ENCODE assay signal across 8 cellular contexts in genomic region chr19:1040476-1041271, GRCh38. TPM values are rescaled to one million over a fixed set of nuclear protein-coding genes. Genes with fewer than 3 reads are reported as not detected.
DNase-seq lines count a peak whose midpoint lies in the region; ATAC-seq and TF ChIP-seq lines count a peak whose summit lies in the region.

No MANE protein-coding gene starts in this region.

- peaks cover 12% of the 10 kb centered on the region; the same call in 1 of the 2 replicates for H3K9me3 Mint-ChIP-seq in HFFc6
- no peaks in the 10 kb centered on the region for H3K9me3 Mint-ChIP-seq in activated naive CD8-positive, alpha-beta T cell treated with anti-CD3 and anti-CD28 coated beads, Interleukin-2, amount 50 U/mL, for 24 hours

- H2BK5ac ChIP-seq in trophoblast cell (ENCODE audit: low read depth, low read length, poor library complexity): no peak overlapping the region

- no peak overlapping the region for H3K4ac ChIP-seq in trophoblast cell (ENCODE audit: low read depth, low read length)

- TF ChIP-seq CTCF in HFFc6 (IDR thresholded peaks at IDR 0.05): no peak
- TF ChIP-seq CTCF in tibial artery (IDR thresholded peaks at IDR 0.05): no peak

- no peak overlapping the region for H2AFZ ChIP-seq in trophoblast cell (ENCODE audit: insufficient read depth, low read length, poor library complexity)

- no peak overlapping the region for H2BK120ac ChIP-seq in trophoblast cell (ENCODE audit: insufficient read depth, low read length, poor library complexity)

- H3K4me1 ChIP-seq in trophoblast cell (ENCODE audit: control insufficient read depth in 1 of 2, insufficient read depth in 2 of 2, low read length in 2 of 2) (peaks cover 3 to 8% of the 10 kb centered on the region in 2 experiments), tibial artery (peaks cover 0 to 56% (median 40%) of the 10 kb centered on the region in 4 donors)

- H3K9me3 ChIP-seq in trophoblast cell (ENCODE audit: insufficient read depth, low read depth, low read length) (no peaks in the 10 kb centered on the region), tibial artery (no peaks in the 10 kb centered on the region)

- H2AK5ac ChIP-seq in trophoblast cell (ENCODE audit: low read length): no peak overlapping the region

- H3K14ac ChIP-seq in trophoblast cell (ENCODE audit: low read length): no peak overlapping the region

- H3K4me2 ChIP-seq in trophoblast cell (ENCODE audit: low read length): peak overlapping the region; percentile 63

- ATAC-seq in activated naive CD8-positive, alpha-beta T cell treated with anti-CD3 and anti-CD28 coated beads, Interleukin-2, amount 50 U/mL, for 24 hours: peak; percentile 66

- H4K12ac ChIP-seq in trophoblast cell (ENCODE audit: low read depth, low read length): no peak overlapping the region

- peak overlapping the region; percentile 91 for H3K4me3 Mint-ChIP-seq in HFFc6
- peak overlapping the region; percentile 87 for H3K4me3 Mint-ChIP-seq in activated naive CD8-positive, alpha-beta T cell treated with anti-CD3 and anti-CD28 coated beads, Interleukin-2, amount 50 U/mL, for 24 hours

- H3K36me3 ChIP-seq in trophoblast cell (ENCODE audit: control insufficient read depth in 1 of 2, insufficient read depth in 2 of 2, low read length in 2 of 2): peaks cover 40 to 43% of the 10 kb centered on the region in 2 experiments
- H3K36me3 ChIP-seq in tibial artery: peaks cover 19 to 24% (median 20%) of the 10 kb centered on the region in 3 donors

- no peak overlapping the region for H2BK12ac ChIP-seq in trophoblast cell (ENCODE audit: low read length)

- H3K79me1 ChIP-seq in trophoblast cell (ENCODE audit: low read length): no peaks in the 10 kb centered on the region

- H3K18ac ChIP-seq in trophoblast cell (ENCODE audit: low read length): peak overlapping the region; percentile 7

- no peaks in the 10 kb centered on the region for H3K27me3 ChIP-seq in trophoblast cell (ENCODE audit: insufficient read depth, low read length)
- peaks cover 0 to 27% of the 10 kb centered on the region in 2 donors for H3K27me3 ChIP-seq in tibial artery

- peak overlapping the region; percentile 6 for H3K9ac ChIP-seq in trophoblast cell (ENCODE audit: low read length)

- H3K27ac ChIP-seq in trophoblast cell (ENCODE audit: low read depth, low read length): peak overlapping the region; percentile 33
- H3K27ac ChIP-seq in tibial artery: peak overlapping the region in 1 of 2 donors; percentile 62

- H3K27ac Mint-ChIP-seq in HFFc6: peak overlapping the region; percentile 49
- H3K27ac Mint-ChIP-seq in activated naive CD8-positive, alpha-beta T cell treated with anti-CD3 and anti-CD28 coated beads, Interleukin-2, amount 50 U/mL, for 24 hours: peak overlapping the region; percentile 54

- H3K4me3 ChIP-seq in trophoblast cell (ENCODE audit: low read depth, low read length): no peak overlapping the region
- peak overlapping the region; percentile 47 to 48 for H3K4me3 ChIP-seq in tibial artery

- peaks cover 10% of the 10 kb centered on the region for H3K36me3 Mint-ChIP-seq in HFFc6 (ENCODE audit: low read depth)
- peaks cover 10% of the 10 kb centered on the region for H3K36me3 Mint-ChIP-seq in activated naive CD8-positive, alpha-beta T cell treated with anti-CD3 and anti-CD28 coated beads, Interleukin-2, amount 50 U/mL, for 24 hours (ENCODE audit: low read depth)

- H3K23ac ChIP-seq in trophoblast cell (ENCODE audit: low read length): no peak overlapping the region

- peak overlapping the region; percentile 9 for H4K91ac ChIP-seq in trophoblast cell (ENCODE audit: low read depth, low read length)

- H3K4me1 Mint-ChIP-seq in HFFc6 (ENCODE audit: low read depth): peaks cover 36% of the 10 kb centered on the region
- H3K4me1 Mint-ChIP-seq in activated naive CD8-positive, alpha-beta T cell treated with anti-CD3 and anti-CD28 coated beads, Interleukin-2, amount 50 U/mL, for 24 hours: peaks cover 41% of the 10 kb centered on the region

- DNase-seq in DMS79 (lab: John Stamatoyannopoulos, UW): peak; percentile 57
- DNase-seq in HFFc6: peak; percentile 93
- DNase-seq in NCI-H1417 (lab: John Stamatoyannopoulos, UW): peak; percentile 86 to 96 (median 92)
- peak; percentile 89 for DNase-seq in T follicular helper cell (ENCODE audit: low read depth)
- peak; percentile 89 for DNase-seq in activated naive CD8-positive, alpha-beta T cell treated with anti-CD3 and anti-CD28 coated beads, Interleukin-2, amount 50 U/mL, for 24 hours
- peak; percentile 97 for DNase-seq in cardiac septum (ENCODE audit: low spot score)
- DNase-seq in trophoblast cell: peak; percentile 89 to 94
- peak; percentile 79 to 90 for DNase-seq in tibial artery

- no CpG with 5 or more reads among the region's 27 CpGs for WGBS in trophoblast cell (ENCODE audit: extremely low coverage, insufficient coverage, insufficient read length)

- H3K79me2 ChIP-seq in trophoblast cell (ENCODE audit: control insufficient read depth, insufficient read depth, low read length, poor library complexity): no peaks in the 10 kb centered on the region

- H3K27me3 Mint-ChIP-seq in HFFc6 (ENCODE audit: insufficient read depth): peaks cover 30% of the 10 kb centered on the region
- H3K27me3 Mint-ChIP-seq in activated naive CD8-positive, alpha-beta T cell treated with anti-CD3 and anti-CD28 coated beads, Interleukin-2, amount 50 U/mL, for 24 hours: no peaks in the 10 kb centered on the region

- H4K8ac ChIP-seq in trophoblast cell (ENCODE audit: low read depth, low read length): no peak overlapping the region

- intact Hi-C loops in cardiac septum (cut with DNase I): no loop called here
- intact Hi-C loops in tibial artery (cut with DNase I; ENCODE audit: low total_unique reads): loop anchor here (5.0 kb wide), 1 partner anchor 52 kb away; no protein-coding TSS in a partner anchor

RNA-seq across cellular contexts. Expression of gene ABCA7, which starts 0.8 kb away (rescaled TPM):
- total RNA-seq in HFFc6 (2021; fragmentation: NEBNext Ultra II Directional; extraction: Animal tissue kit (Norgen Biotek cat#: 25700)): 1 to 10 TPM; 4.6 to 8.1 (median 6.6) TPM
- total RNA-seq in cardiac septum: 10.5 TPM
- 26.8 and 27.6 TPM in 2 replicates for polyA plus RNA-seq in trophoblast cell (2013)

RNA-seq across cellular contexts. Expression of gene CNN2, which starts 14.3 kb away (rescaled TPM):
- 100 to 1,000 TPM; 483 to 579 (median 507) TPM for total RNA-seq in HFFc6 (2021; fragmentation: NEBNext Ultra II Directional; extraction: Animal tissue kit (Norgen Biotek cat#: 25700))
- 44.8 TPM for total RNA-seq in cardiac septum
- 349 and 351 TPM in 2 replicates for polyA plus RNA-seq in trophoblast cell (2013)

RNA-seq across cellular contexts. Expression of gene RNU6-2, which starts 19.4 kb away (rescaled TPM):
- total RNA-seq in HFFc6 (2021; fragmentation: NEBNext Ultra II Directional; extraction: Animal tissue kit (Norgen Biotek cat#: 25700)): not detected
- total RNA-seq in cardiac septum: not detected
- not detected in 2 replicates for polyA plus RNA-seq in trophoblast cell (2013)

RNA-seq across cellular contexts. Expression of gene TMEM259, which starts 19.8 kb away (rescaled TPM):
- 100 to 1,000 TPM; 127 to 164 (median 149) TPM for total RNA-seq in HFFc6 (2021; fragmentation: NEBNext Ultra II Directional; extraction: Animal tissue kit (Norgen Biotek cat#: 25700))
- total RNA-seq in cardiac septum: 125 TPM
- polyA plus RNA-seq in trophoblast cell (2013): 99.6 and 108 TPM in 2 replicates

RNA-seq across cellular contexts. Expression of gene ARHGAP45, which starts 26.3 kb away (rescaled TPM):
- under 1 TPM; 0.28 to 0.74 (median 0.60) TPM for total RNA-seq in HFFc6 (2021; fragmentation: NEBNext Ultra II Directional; extraction: Animal tissue kit (Norgen Biotek cat#: 25700))
- 3.7 TPM for total RNA-seq in cardiac septum
- polyA plus RNA-seq in trophoblast cell (2013): 13.6 and 14.5 TPM in 2 replicates

Comparison
In these comparisons a context has a peak if more than half of its experiments do, and no peak if none do; other contexts are left out.
1. RNA of gene CNN2, which starts 14.3 kb away (total RNA-seq): 483 to 579 TPM in HFFc6; 44.8 TPM in cardiac septum (single experiment); every median in the first group is over 10 times any median in the second.
2. Peak in every context shown above with its lines, with median percentiles within 50 percentile points of each other: DNase-seq.